In the genomic region with DNA sequence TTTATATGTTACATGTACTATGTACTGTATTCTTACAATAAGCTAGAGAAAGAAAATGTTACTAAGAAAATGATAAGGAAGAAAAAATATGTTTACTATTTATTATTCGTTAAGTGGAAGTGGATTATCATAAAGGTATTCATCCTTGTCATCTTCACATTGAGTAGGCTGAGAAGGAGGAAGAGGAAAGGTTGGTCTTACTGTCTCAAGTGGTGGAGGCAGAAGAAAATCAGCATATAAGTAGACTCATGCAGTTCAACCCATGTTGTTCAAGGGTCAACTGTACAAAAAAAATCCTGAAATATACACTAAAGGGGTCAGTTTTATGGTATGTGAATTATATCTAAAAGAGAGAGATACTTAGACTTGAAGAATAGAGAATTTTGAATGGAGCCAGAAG, we compare ENCODE assay signal across 12 cellular contexts.
"Had no signal": no experiment of that assay in that cellular context is flagged by ENCODE, and none has a peak within 500 bp of the region (broad histone marks: within the 10 kb centered on the region; RNA-seq: fewer than 3 reads in every experiment).

No MANE protein-coding gene starts in this region.

- H3K4me3 Mint-ChIP-seq: effector memory CD8-positive, alpha-beta T cell; stimulated activated effector memory CD8-positive, alpha-beta T cell treated with anti-CD3 and anti-CD28 coated beads, Interleukin-12 subunit alpha, Interleukin-12 subunit beta, amount 100 ng/mL, for 72 hours had no signal

- ATAC-seq: effector memory CD8-positive, alpha-beta T cell; foreskin keratinocyte; stimulated activated effector memory CD8-positive, alpha-beta T cell treated with anti-CD3 and anti-CD28 coated beads, Interleukin-12 subunit alpha, Interleukin-12 subunit beta, amount 100 ng/mL, for 72 hours had no signal

- H3K27me3 Mint-ChIP-seq: effector memory CD8-positive, alpha-beta T cell had no signal

- H3K9me3 Mint-ChIP-seq: effector memory CD8-positive, alpha-beta T cell; stimulated activated effector memory CD8-positive, alpha-beta T cell treated with anti-CD3 and anti-CD28 coated beads, Interleukin-12 subunit alpha, Interleukin-12 subunit beta, amount 100 ng/mL, for 72 hours had no signal

- H3K36me3 Mint-ChIP-seq: stimulated activated effector memory CD8-positive, alpha-beta T cell treated with anti-CD3 and anti-CD28 coated beads, Interleukin-12 subunit alpha, Interleukin-12 subunit beta, amount 100 ng/mL, for 72 hours had no signal

- DNase-seq: activated CD4-positive, alpha-beta T cell treated with anti-CD3 and anti-CD28 coated beads, Interleukin-2, amount 50 U/mL, for 4 hours; activated CD4-positive, CD25-positive, alpha-beta regulatory T cell treated with anti-CD3 and anti-CD28 coated beads, Interleukin-2, amount 50 U/mL, for 72 hours; activated CD8-positive, alpha-beta memory T cell treated with anti-CD3 and anti-CD28 coated beads, Interleukin-2, amount 50 U/mL, for 4 hours; dermis blood vessel endothelial cell; effector memory CD8-positive, alpha-beta T cell; foreskin keratinocyte; stimulated activated CD4-positive, alpha-beta T cell treated with anti-CD3 and anti-CD28 coated beads, Interleukin-12 subunit alpha, Interleukin-12 subunit beta, amount 100 ng/mL, for 4 hours; stimulated activated CD4-positive, alpha-beta T cell treated with anti-CD3 and anti-CD28 coated beads, Interleukin-2, amount 100 ng/mL, for 24 hours; SW 1271; T1000; trophoblast cell had no signal

- H3K27ac Mint-ChIP-seq: stimulated activated effector memory CD8-positive, alpha-beta T cell treated with anti-CD3 and anti-CD28 coated beads, Interleukin-12 subunit alpha, Interleukin-12 subunit beta, amount 100 ng/mL, for 72 hours had no signal
